Comparison of ENCODE assay signal across 9 cellular contexts in genomic region chr12:52004042-52004648, GRCh38. TPM values are rescaled to one million over a fixed set of nuclear protein-coding genes. Genes with fewer than 3 reads are reported as not detected.
DNase-seq lines count a peak whose midpoint lies in the region; ATAC-seq, FAIRE-seq and TF ChIP-seq lines count a peak whose summit lies in the region.
"Had no signal": no experiment of that assay in that cellular context is flagged by ENCODE, and none has a peak within 500 bp of the region (broad histone marks: within the 10 kb centered on the region; RNA-seq: fewer than 3 reads in every experiment).

No MANE protein-coding gene starts in this region.

- H3K27me3 Mint-ChIP-seq in activated T-helper 17 cell treated with anti-CD3 and anti-CD28 coated beads, Interleukin-2, amount 50 U/mL, for 72 hours = no peaks in the 10 kb centered on the region

- H3K4me2 ChIP-seq in keratinocyte (ENCODE audit: control insufficient read depth, extremely low read depth, insufficient read depth, low read depth, low read length) = no peak overlapping the region

- H3K4me1 ChIP-seq in keratinocyte (ENCODE audit: control insufficient read depth, extremely low read depth, insufficient read depth, low read length) = peaks cover 3% of the 10 kb centered on the region
- peaks cover 21% of the 10 kb centered on the region for H3K4me1 ChIP-seq in upper lobe of right lung

- H3K9ac ChIP-seq in keratinocyte (ENCODE audit: control insufficient read depth, extremely low read depth, insufficient read depth, low read length) = no peak overlapping the region

- intact Hi-C loops in upper lobe of right lung (cut with DNase I) = no loop called here

- no peaks in the 10 kb centered on the region for H3K79me2 ChIP-seq in keratinocyte (ENCODE audit: control insufficient read depth, insufficient read depth, low read length)

- H3K9me3 Mint-ChIP-seq in activated T-helper 17 cell treated with anti-CD3 and anti-CD28 coated beads, Interleukin-2, amount 50 U/mL, for 72 hours = no peaks in the 10 kb centered on the region
- H3K9me3 Mint-ChIP-seq: CD4-positive, CD25-positive, alpha-beta regulatory T cell had no signal

- H3K4me3 ChIP-seq in keratinocyte (ENCODE audit: control insufficient read depth in 2 of 3, extremely low read depth in 1 of 3, insufficient read depth in 2 of 3, low read depth in 1 of 3, low read length in 3 of 3) (no peak overlapping the region), upper lobe of right lung (no peak overlapping the region)

- DNase-seq in NCI-H1436 (lab: John Stamatoyannopoulos, UW) (peak; percentile 48), NCI-H1436 treated with DMSO at 0.1 percent for 48 hours (lab: John Stamatoyannopoulos, UW) (no peak), NCI-H1694 treated with DMSO at 0.1 percent for 48 hours (lab: John Stamatoyannopoulos, UW) (peak; percentile 20), astrocyte of the hippocampus (ENCODE audit: low read depth, low spot score) (peak; percentile 70), keratinocyte (ENCODE audit: low read depth, low spot score) (no peak), upper lobe of right lung (no peak)
- DNase-seq: CD4-positive, CD25-positive, alpha-beta regulatory T cell had no signal

- H3K27ac ChIP-seq in keratinocyte (ENCODE audit: control insufficient read depth, insufficient read depth, low read length) (no peak overlapping the region), upper lobe of right lung (no peak overlapping the region)

- ATAC-seq in upper lobe of right lung (peak; percentile 25), HG02798 (IDR thresholded peaks at IDR 0.05; ENCODE audit: poor library complexity, unreplicated experiment) (no peak)
- no peak for ATAC-seq in activated T-helper 17 cell treated with anti-CD3 and anti-CD28 coated beads, Interleukin-2, amount 50 U/mL, for 72 hours (replicated peaks)

- peaks cover 7% of the 10 kb centered on the region for H4K20me1 ChIP-seq in keratinocyte (ENCODE audit: control insufficient read depth, extremely low read depth, insufficient read depth, low read length)

- no peak overlapping the region for H3K4me3 Mint-ChIP-seq in activated T-helper 17 cell treated with anti-CD3 and anti-CD28 coated beads, Interleukin-2, amount 50 U/mL, for 72 hours

- FAIRE-seq in keratinocyte (lab: Jason Lieb, UNC) = peak; percentile 46

- peaks cover 3% of the 10 kb centered on the region for H3K9me1 ChIP-seq in keratinocyte (ENCODE audit: control insufficient read depth, extremely low read depth, insufficient read depth, low read length)

- TF ChIP-seq CTCF in keratinocyte (optimal IDR thresholded peaks at IDR 0.05 in 1 of 3, IDR thresholded peaks at IDR 0.05 in 1 of 3, conservative IDR thresholded peaks at IDR 0.05 in 1 of 3; ENCODE audit: extremely low read depth in 1 of 3, insufficient read depth in 2 of 3, low read length in 3 of 3) (peak; percentile 74 to 86 (median 81)), upper lobe of right lung (IDR thresholded peaks at IDR 0.05) (peak; percentile 72)

- H3K36me3 ChIP-seq in keratinocyte (ENCODE audit: control insufficient read depth in 2 of 2, extremely low read depth in 1 of 2, insufficient read depth in 2 of 2, low read length in 2 of 2) (no peaks in the 10 kb centered on the region), upper lobe of right lung (no peaks in the 10 kb centered on the region)

- H3K36me3 Mint-ChIP-seq in activated T-helper 17 cell treated with anti-CD3 and anti-CD28 coated beads, Interleukin-2, amount 50 U/mL, for 72 hours (ENCODE audit: low read depth) = peaks cover 20% of the 10 kb centered on the region

- H3K27ac Mint-ChIP-seq in activated T-helper 17 cell treated with anti-CD3 and anti-CD28 coated beads, Interleukin-2, amount 50 U/mL, for 72 hours = no peak overlapping the region

- H3K27me3 ChIP-seq in keratinocyte (ENCODE audit: control insufficient read depth, extremely low read depth, insufficient read depth, low read length) = peaks cover 28% of the 10 kb centered on the region
- no peaks in the 10 kb centered on the region for H3K27me3 ChIP-seq in upper lobe of right lung

- H3K9me3 ChIP-seq in keratinocyte (ENCODE audit: control insufficient read depth, low read depth, low read length) (no peaks in the 10 kb centered on the region), upper lobe of right lung (no peaks in the 10 kb centered on the region)

- dilution Hi-C loops in keratinocyte (cut with MboI; ENCODE audit: extremely low pct_ligation_motif_present, low sequenced_read_pairs) = no loop called here

- no peak overlapping the region for H2AFZ ChIP-seq in keratinocyte (ENCODE audit: control insufficient read depth, low read length)

- H3K4me1 Mint-ChIP-seq in activated T-helper 17 cell treated with anti-CD3 and anti-CD28 coated beads, Interleukin-2, amount 50 U/mL, for 72 hours = peaks cover 4% of the 10 kb centered on the region

RNA-seq across cellular contexts. Expression of gene TAMALIN, which starts 2.6 kb away (rescaled TPM):
- polyA plus RNA-seq in keratinocyte = 0.54 to 0.86 TPM (median 0.56 TPM) in 3 replicates
- polyA plus RNA-seq in keratinocyte (2011; ENCODE audit: low read depth) = 1.5 TPM
- 0.27 and 0.61 TPM in 2 replicates for polyA plus RNA-seq in keratinocyte (2011; cell fraction: cytosol; rRNA removed)
- polyA plus RNA-seq in keratinocyte (2011; cell fraction: nucleus; rRNA removed) = 1.7 and 2.5 TPM in 2 replicates
- 0.37 and 0.44 TPM in 2 replicates for polyA plus RNA-seq in keratinocyte (2012; ENCODE audit: low replicate concordance)
- polyA minus RNA-seq in keratinocyte = 0.20 to 1.1 TPM in 2 of 3 replicates, not detected in the other
- polyA minus RNA-seq in keratinocyte (2011; cell fraction: cytosol; rRNA and poly(A)+ RNA removed) = not detected
- 2.2 and 4.9 TPM in 2 replicates for polyA minus RNA-seq in keratinocyte (2011; cell fraction: nucleus; rRNA and poly(A)+ RNA removed)
- total RNA-seq in upper lobe of right lung = 199 TPM
- 10 to 100 TPM in 1 of 2 donors, 1 to 10 TPM in 1; 3.5 to 26.3 TPM for total RNA-seq in activated T-helper 17 cell treated with anti-CD3 and anti-CD28 coated beads, Interleukin-2, amount 50 U/mL, for 72 hours

RNA-seq across cellular contexts. Expression of gene NR4A1, which starts 47.1 kb away (rescaled TPM):
- polyA plus RNA-seq in keratinocyte = 0.69 to 7.8 TPM (median 3.9 TPM) in 3 replicates
- polyA plus RNA-seq in keratinocyte (2011; ENCODE audit: low read depth) = 0.72 TPM
- polyA plus RNA-seq in keratinocyte (2011; cell fraction: cytosol; rRNA removed) = 1.0 and 2.7 TPM in 2 replicates
- polyA plus RNA-seq in keratinocyte (2011; cell fraction: nucleus; rRNA removed) = 54.7 and 94.3 TPM in 2 replicates
- polyA plus RNA-seq in keratinocyte (2012; ENCODE audit: low replicate concordance) = 0.70 and 5.4 TPM in 2 replicates
- polyA minus RNA-seq in keratinocyte = 0.95 to 9.3 TPM (median 5.6 TPM) in 3 replicates
- polyA minus RNA-seq in keratinocyte (2011; cell fraction: cytosol; rRNA and poly(A)+ RNA removed) = 7.7 TPM
- 45.2 and 46.1 TPM in 2 replicates for polyA minus RNA-seq in keratinocyte (2011; cell fraction: nucleus; rRNA and poly(A)+ RNA removed)
- 67.0 TPM for total RNA-seq in upper lobe of right lung
- 10 to 100 TPM in 1 of 2 donors, 1 to 10 TPM in 1; 9.9 to 47.6 TPM for total RNA-seq in activated T-helper 17 cell treated with anti-CD3 and anti-CD28 coated beads, Interleukin-2, amount 50 U/mL, for 72 hours

RNA-seq across cellular contexts. Expression of gene ACVR1B, which starts 52.6 kb away (rescaled TPM):
- polyA plus RNA-seq in keratinocyte = 11.8 to 15.3 TPM (median 12.7 TPM) in 3 replicates
- 3.6 TPM for polyA plus RNA-seq in keratinocyte (2011; ENCODE audit: low read depth)
- 9.3 and 10.1 TPM in 2 replicates for polyA plus RNA-seq in keratinocyte (2011; cell fraction: cytosol; rRNA removed)
- 36.4 and 38.2 TPM in 2 replicates for polyA plus RNA-seq in keratinocyte (2011; cell fraction: nucleus; rRNA removed)
- 12.9 and 13.0 TPM in 2 replicates for polyA plus RNA-seq in keratinocyte (2012; ENCODE audit: low replicate concordance)
- polyA minus RNA-seq in keratinocyte = 16.3 to 20.1 TPM (median 18.7 TPM) in 3 replicates
- polyA minus RNA-seq in keratinocyte (2011; cell fraction: cytosol; rRNA and poly(A)+ RNA removed) = 12.1 TPM
- 21.5 and 26.6 TPM in 2 replicates for polyA minus RNA-seq in keratinocyte (2011; cell fraction: nucleus; rRNA and poly(A)+ RNA removed)
- 33.5 TPM for total RNA-seq in upper lobe of right lung
- total RNA-seq in activated T-helper 17 cell treated with anti-CD3 and anti-CD28 coated beads, Interleukin-2, amount 50 U/mL, for 72 hours = 1 to 10 TPM; 6.8 TPM

Comparison
In these comparisons a context has a peak if more than half of its experiments do, and no peak if none do; other contexts are left out.
1. DNase-seq: peak in NCI-H1436 (single experiment), NCI-H1694 treated with DMSO at 0.1 percent for 48 hours (single experiment) and astrocyte of the hippocampus (single experiment); none in NCI-H1436 treated with DMSO at 0.1 percent for 48 hours (single experiment), keratinocyte (single experiment) and upper lobe of right lung (single experiment).